Comparison of ENCODE assay signal across 1 cellular context in genomic region chr3:44624696-44625528, GRCh38.
TF ChIP-seq lines count a peak whose summit lies in the region.

ZNF197 (plus strand) TSS chr3:44625036; CDS start chr3:44629155, 4,119 bp downstream.

TF ChIP-seq in HEK293, 187 proteins besides CTCF, POLR2A, EP300 and RAD21 (continued from another document):
- no peak for TF ChIP-seq ZNF776 (tag by site-specific recombination; IDR thresholded peaks at IDR 0.05; ENCODE audit: borderline replicate concordance)
- no peak for TF ChIP-seq ZNF398 (tag by site-specific recombination; IDR thresholded peaks at IDR 0.05)
- no peak for TF ChIP-seq ZNF121 (tag by site-specific recombination; IDR thresholded peaks at IDR 0.05)
- TF ChIP-seq TRIM28 (IDR thresholded peaks at IDR 0.05; ENCODE audit: borderline replicate concordance, low read length) = no peak
- no peak for TF ChIP-seq ZNF792 (tag by site-specific recombination; IDR thresholded peaks at IDR 0.05)
- TF ChIP-seq ZNF423 (tag by site-specific recombination; IDR thresholded peaks at IDR 0.05) = no peak
- TF ChIP-seq ZNF677 (tag by site-specific recombination; IDR thresholded peaks at IDR 0.05) = no peak
- peak; percentile 68 for TF ChIP-seq SP2 (tag by site-specific recombination; IDR thresholded peaks at IDR 0.05)
- TF ChIP-seq ZNF449 (tag by site-specific recombination; IDR thresholded peaks at IDR 0.05) = no peak
- no peak for TF ChIP-seq ZNF16 (tag by site-specific recombination; IDR thresholded peaks at IDR 0.05; ENCODE audit: low read depth)
- TF ChIP-seq ZNF621 (tag by site-specific recombination; IDR thresholded peaks at IDR 0.05) = no peak
- no peak for TF ChIP-seq KLF17 (tag by site-specific recombination; IDR thresholded peaks at IDR 0.05)
- peak; percentile 96 for TF ChIP-seq ZBTB11 (tag by site-specific recombination; conservative IDR thresholded peaks at IDR 0.05; ENCODE audit: low read depth)
- TF ChIP-seq ZNF175 (tag by site-specific recombination; IDR thresholded peaks at IDR 0.05) = no peak
- TF ChIP-seq BCL6B (tag by site-specific recombination; IDR thresholded peaks at IDR 0.05) = no peak
- peak; percentile 56; the same call in 1 of the 2 replicates for TF ChIP-seq YY1 (tag by site-specific recombination; IDR thresholded peaks at IDR 0.05)
- no peak for TF ChIP-seq ZNF280C (tag by site-specific recombination; IDR thresholded peaks at IDR 0.05)
- TF ChIP-seq ZNF629 (tag by site-specific recombination; IDR thresholded peaks at IDR 0.05) = peak; percentile 17; the same call in 1 of the 2 replicates
- TF ChIP-seq ZNF155 (tag by site-specific recombination; IDR thresholded peaks at IDR 0.05) = no peak
- no peak for TF ChIP-seq MYNN (tag by site-specific recombination; IDR thresholded peaks at IDR 0.05; ENCODE audit: borderline replicate concordance)
- no peak for TF ChIP-seq ZBTB7A (tag by site-specific recombination; IDR thresholded peaks at IDR 0.05; ENCODE audit: low read depth)
- TF ChIP-seq ZNF664 (tag by site-specific recombination; IDR thresholded peaks at IDR 0.05) = no peak
- TF ChIP-seq ZNF843 (tag by site-specific recombination; IDR thresholded peaks at IDR 0.05) = no peak
- peak; percentile 49; the same call in 1 of the 2 replicates for TF ChIP-seq ZNF76 (tag by site-specific recombination; IDR thresholded peaks at IDR 0.05; ENCODE audit: borderline replicate concordance, low read depth)
- no peak for TF ChIP-seq ZNF670 (tag by site-specific recombination; IDR thresholded peaks at IDR 0.05; ENCODE audit: low read depth)
- TF ChIP-seq PBX3 (CRISPR knock-in tag; IDR thresholded peaks at IDR 0.05) = no peak
- TF ChIP-seq ZNF366 (tag by site-specific recombination; conservative IDR thresholded peaks at IDR 0.05) = peak; percentile 36; the same call in 1 of the 2 replicates
- TF ChIP-seq ZEB2 (tag by site-specific recombination; IDR thresholded peaks at IDR 0.05) = no peak
- no peak for TF ChIP-seq ZNF132 (tag by site-specific recombination; IDR thresholded peaks at IDR 0.05; ENCODE audit: borderline replicate concordance)
- TF ChIP-seq ZNF488 (tag by site-specific recombination; IDR thresholded peaks at IDR 0.05) = no peak
- no peak for TF ChIP-seq ZNF785 (tag by site-specific recombination; IDR thresholded peaks at IDR 0.05)
- no peak for TF ChIP-seq ZNF112 (tag by site-specific recombination; IDR thresholded peaks at IDR 0.05)
- TF ChIP-seq ZSCAN16 (tag by site-specific recombination; IDR thresholded peaks at IDR 0.05) = no peak
- peak; percentile 75; the same call in 1 of the 2 replicates for TF ChIP-seq ZNF580 (tag by site-specific recombination; IDR thresholded peaks at IDR 0.05)
- no peak for TF ChIP-seq ZBTB48 (tag by site-specific recombination; IDR thresholded peaks at IDR 0.05)
- no peak for TF ChIP-seq GLI2 (tag by site-specific recombination; IDR thresholded peaks at IDR 0.05; ENCODE audit: borderline replicate concordance, low read depth)
- no peak for TF ChIP-seq ZNF510 (tag by site-specific recombination; IDR thresholded peaks at IDR 0.05; ENCODE audit: insufficient replicate concordance)
